9 cellular contexts compared by ENCODE assay signal in genomic region chr1:234221601-234222000, GRCh38.
"Had no signal": no experiment of that assay in that cellular context is flagged by ENCODE, and none has a peak within 500 bp of the region (broad histone marks: within the 10 kb centered on the region; RNA-seq: fewer than 3 reads in every experiment).

No MANE protein-coding gene starts in this region.

- H3K36me3 Mint-ChIP-seq: IgD-negative memory B cell had no signal

- H3K27ac ChIP-seq: GM23248, HL-60 had no signal

- DNase-seq: GM23248, GOT3, H7, HFFc6 had no signal

- H3K27ac Mint-ChIP-seq: HFFc6, IgD-negative memory B cell had no signal

- ATAC-seq: HCT116, HepG2 had no signal

- H3K4me1 Mint-ChIP-seq: IgD-negative memory B cell had no signal

- H3K36me3 ChIP-seq: HAP-1 had no signal

- H2AFZ ChIP-seq: GM23248 had no signal

- FAIRE-seq: HepG2 had no signal

- H3K4me3 ChIP-seq: GM23248, HAP-1 had no signal

- H3K9ac ChIP-seq: GM23248 had no signal

- H3K9me3 ChIP-seq: HAP-1 had no signal

- H3K9me3 Mint-ChIP-seq: HFFc6, IgD-negative memory B cell had no signal

- H3K4me1 ChIP-seq: HAP-1 had no signal

- H3K4me3 Mint-ChIP-seq: HFFc6, IgD-negative memory B cell had no signal
